Comparison of ENCODE assay signal across 8 cellular contexts in the genomic region with DNA sequence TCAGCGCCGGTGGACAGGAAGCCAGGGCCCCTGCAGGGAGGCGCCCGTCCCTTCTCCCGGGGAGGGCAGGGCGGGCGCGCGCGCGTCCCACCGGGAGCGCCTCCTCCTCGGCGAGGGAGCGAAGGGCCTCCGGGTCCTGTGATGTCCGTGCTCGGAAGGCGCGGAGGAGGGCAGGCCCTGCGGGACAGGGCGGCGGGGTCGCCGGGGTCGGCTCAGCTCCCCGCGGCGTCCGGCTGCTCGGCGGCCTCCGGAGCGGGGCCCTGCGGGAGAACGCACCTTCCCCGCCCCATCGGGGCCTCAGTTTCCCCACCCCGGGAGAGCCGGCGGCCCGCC. TPM values are rescaled to one million over a fixed set of nuclear protein-coding genes. Genes with fewer than 3 reads are reported as not detected.
A peak's percentile ranks its signal among the peaks of the same experiment; 100 is the strongest.
DNase-seq lines count a peak whose midpoint lies in the region; ATAC-seq and TF ChIP-seq lines count a peak whose summit lies in the region.

No MANE protein-coding gene starts in this region.

- TF ChIP-seq CTCF in BJ (IDR thresholded peaks at IDR 0.05; ENCODE audit: insufficient read depth, low read depth, low read length) (no peak), esophagus muscularis mucosa (IDR thresholded peaks at IDR 0.05) (no peak), neural cell (IDR thresholded peaks at IDR 0.05; ENCODE audit: poor library complexity, severe bottlenecking) (no peak)

- H3K27ac ChIP-seq in esophagus muscularis mucosa (replicated peaks in 1 of 4) (peak overlapping the region; percentile 69 to 79 (median 75)), neural cell (ENCODE audit: low read length) (no peak overlapping the region)

- intact Hi-C loops in esophagus muscularis mucosa (cut with DNase I): loop anchor here (10.0 kb wide), 1 partner anchor 102 kb away; no protein-coding TSS in a partner anchor

- TF ChIP-seq POLR2A in esophagus muscularis mucosa (IDR thresholded peaks at IDR 0.05; ENCODE audit: low read depth): no peak

- TF ChIP-seq RAD21 in neural cell (conservative IDR thresholded peaks at IDR 0.05): no peak

- 0% methylated on average over 2 of the region's 43 CpGs for WGBS in esophagus muscularis mucosa

- H3K27me3 ChIP-seq in BJ (ENCODE audit: control insufficient read depth, insufficient read depth, low read length) (no peaks in the 10 kb centered on the region), esophagus muscularis mucosa (no peaks in the 10 kb centered on the region), neural cell (ENCODE audit: insufficient read depth, low read depth, low read length) (no peaks in the 10 kb centered on the region)

- H3K9me2 ChIP-seq in neural cell (ENCODE audit: insufficient read depth, low read length): no peaks in the 10 kb centered on the region

- POLR2A ChIA-PET in BJ (lab: Charles Lee): interaction anchor here (0.5 kb wide), 1 partner anchor 48 kb away, joined by 3 read pairs; no protein-coding TSS in a partner anchor

- H2AFZ ChIP-seq in neural cell (ENCODE audit: low read depth, low read length): peak overlapping the region; percentile 63

- H4K20me1 ChIP-seq in neural cell (ENCODE audit: insufficient read depth): no peaks in the 10 kb centered on the region

- H3K36me3 ChIP-seq in BJ (ENCODE audit: control insufficient read depth, insufficient read depth, low read length): no peaks in the 10 kb centered on the region
- peaks cover 0 to 2% (median 0%) of the 10 kb centered on the region in 4 donors for H3K36me3 ChIP-seq in esophagus muscularis mucosa
- no peaks in the 10 kb centered on the region for H3K36me3 ChIP-seq in neural cell (ENCODE audit: insufficient read depth, low read length)

- H3K4me1 ChIP-seq in esophagus muscularis mucosa: peaks cover 20 to 42% (median 34%) of the 10 kb centered on the region in 4 donors

- no peaks in the 10 kb centered on the region for H3K9me3 ChIP-seq in esophagus muscularis mucosa
- H3K9me3 ChIP-seq in neural cell (ENCODE audit: low read length): no peaks in the 10 kb centered on the region

- DNase-seq in BJ (ENCODE audit: low read depth): no peak
- peak; percentile 58 for DNase-seq in UCSD-AML1 (lab: John Stamatoyannopoulos, UW; ENCODE audit: unreplicated experiment)
- no peak for DNase-seq in esophagus muscularis mucosa (ENCODE audit: extremely low spot score)
- no peak for DNase-seq in central memory CD4-positive, alpha-beta T cell
- no peak for DNase-seq in NCI-H524 treated with DMSO at 0.1 percent for 48 hours (lab: John Stamatoyannopoulos, UW)

- H3K79me2 ChIP-seq in neural cell (replicated peaks; ENCODE audit: insufficient read depth, low read length): peaks cover 16% of the 10 kb centered on the region

- peak overlapping the region; percentile 73 for H3K4me3 ChIP-seq in BJ (ENCODE audit: low read depth, low read length)
- H3K4me3 ChIP-seq in esophagus muscularis mucosa: peak overlapping the region; percentile 79 to 100 (median 96)
- peak overlapping the region; percentile 82 for H3K4me3 ChIP-seq in neural cell (ENCODE audit: low read length)

- peak overlapping the region; percentile 95 for H3K4me2 ChIP-seq in neural cell (ENCODE audit: low read length)

- peak; percentile 9 for ATAC-seq in GM19043 (IDR thresholded peaks at IDR 0.05; ENCODE audit: low read depth, unreplicated experiment)
- peak; percentile 18 for ATAC-seq in HG03280 (IDR thresholded peaks at IDR 0.05; ENCODE audit: unreplicated experiment)

- no peaks in the 10 kb centered on the region for H3F3A ChIP-seq in neural cell (ENCODE audit: insufficient read depth, low read length, poor library complexity, severe bottlenecking)

- CTCF ChIA-PET in BJ (lab: Yijun Ruan, JAX): interaction anchor here (0.5 to 3.8 kb wide), 26 partner anchors 8 to 186 kb away, joined by 3 to 27 read pairs (median 4); a partner anchor contains a TSS

- H3K9ac ChIP-seq in neural cell (ENCODE audit: low read length): peak overlapping the region; percentile 70

- no peak for TF ChIP-seq EP300 in esophagus muscularis mucosa (IDR thresholded peaks at IDR 0.05)
- no peak for TF ChIP-seq EP300 in neural cell (conservative IDR thresholded peaks at IDR 0.05; ENCODE audit: poor library complexity, severe bottlenecking)

TF ChIP-seq in neural cell, 6 proteins besides CTCF, POLR2A, EP300 and RAD21:
- no peak for TF ChIP-seq SMC3 (conservative IDR thresholded peaks at IDR 0.05; ENCODE audit: poor library complexity)
TF ChIP-seq in neural cell: peak in this region for 0.

RNA-seq across cellular contexts. Expression of a gene that starts 0.3 kb away (rescaled TPM):
- polyA plus RNA-seq in BJ (2011; rRNA removed): 4.9 and 5.4 TPM in 2 replicates
- 2.2 and 3.3 TPM in 2 replicates for polyA minus RNA-seq in BJ (2011; rRNA and poly(A)+ RNA removed)
- 10 to 100 TPM in 3 of 4 donors, 1 to 10 TPM in 1; 8.3 to 22.3 (median 14.2) TPM for total RNA-seq in esophagus muscularis mucosa
- 32.9 and 51.3 TPM in 2 replicates for polyA plus RNA-seq in neural cell
- polyA minus RNA-seq in neural cell: 10.4 and 11.0 TPM in 2 replicates

RNA-seq across cellular contexts. Expression of a gene that starts 0.6 kb away (rescaled TPM):
- polyA plus RNA-seq in BJ (2011; rRNA removed) (0.20 and 0.32 TPM in 2 replicates), neural cell (1.7 and 3.4 TPM in 2 replicates)
- polyA minus RNA-seq in BJ (2011; rRNA and poly(A)+ RNA removed): not detected in 2 replicates
- 1 to 10 TPM; 2.1 to 4.0 (median 3.0) TPM for total RNA-seq in esophagus muscularis mucosa
- 0.58 and 0.73 TPM in 2 replicates for polyA minus RNA-seq in neural cell

RNA-seq across cellular contexts. Expression of a gene that starts 18.5 kb away (rescaled TPM):
- not detected in 2 replicates for polyA plus RNA-seq in BJ (2011; rRNA removed)
- polyA minus RNA-seq in BJ (2011; rRNA and poly(A)+ RNA removed): not detected in 2 replicates
- not detected for total RNA-seq in esophagus muscularis mucosa
- not detected in 2 replicates for polyA plus RNA-seq in neural cell
- polyA minus RNA-seq in neural cell: not detected in 2 replicates

RNA-seq across cellular contexts. Expression of a gene that starts 36.5 kb away (rescaled TPM):
- polyA plus RNA-seq in BJ (2011; rRNA removed) (21.5 and 35.7 TPM in 2 replicates), neural cell (51.2 and 57.5 TPM in 2 replicates)
- 11.0 and 23.6 TPM in 2 replicates for polyA minus RNA-seq in BJ (2011; rRNA and poly(A)+ RNA removed)
- total RNA-seq in esophagus muscularis mucosa: 10 to 100 TPM; 41.9 to 71.0 (median 58.9) TPM
- 41.3 and 49.9 TPM in 2 replicates for polyA minus RNA-seq in neural cell
